In genomic region chr4:71132486-71132885, GRCh38 we compare ENCODE assay signal across 14 cellular contexts.
DNase-seq lines count a peak whose midpoint lies in the region; ATAC-seq and TF ChIP-seq lines count a peak whose summit lies in the region.
"Had no signal": no experiment of that assay in that cellular context is flagged by ENCODE, and none has a peak within 500 bp of the region (broad histone marks: within the 10 kb centered on the region; RNA-seq: fewer than 3 reads in every experiment).

No MANE protein-coding gene starts in this region.

- no peaks in the 10 kb centered on the region for H3K9me3 ChIP-seq in gastroesophageal sphincter

- TF ChIP-seq POLR2A in gastroesophageal sphincter (IDR thresholded peaks at IDR 0.05), result no peak

- no peak for TF ChIP-seq CTCF in fibroblast of mammary gland (conservative IDR thresholded peaks at IDR 0.05; ENCODE audit: control insufficient read depth, insufficient read depth, low read depth, low read length)
- TF ChIP-seq CTCF in gastroesophageal sphincter (IDR thresholded peaks at IDR 0.05), result no peak

- H3K4me3 ChIP-seq in fibroblast of mammary gland (ENCODE audit: control insufficient read depth, low read depth, low read length) (no peak overlapping the region), gastroesophageal sphincter (no peak overlapping the region)
- H3K4me3 ChIP-seq: BLaER1 treated with 17β-estradiol and CSF1 and Interleukin-3, amounts not matched to agents 10 nM and 100 nM had no signal

- no peaks in the 10 kb centered on the region for H3K27me3 ChIP-seq in gastroesophageal sphincter
- H3K27me3 ChIP-seq: BLaER1 treated with 17β-estradiol and CSF1 and Interleukin-3, amounts not matched to agents 10 nM and 100 nM had no signal

- no peaks in the 10 kb centered on the region for H3K36me3 ChIP-seq in gastroesophageal sphincter
- H3K36me3 ChIP-seq: BLaER1 treated with 17β-estradiol and CSF1 and Interleukin-3, amounts not matched to agents 10 nM and 100 nM had no signal

- DNase-seq in EH (ENCODE audit: low read depth) (peak; percentile 30), LHCN-M2 (ENCODE audit: low read depth) (peak; percentile 32), fibroblast of mammary gland (ENCODE audit: low read depth) (peak; percentile 46), stromal cell of bone marrow (ENCODE audit: low read depth) (peak; percentile 39), posterior cingulate gyrus (no peak)
- DNase-seq in stimulated activated CD4-positive, alpha-beta T cell treated with anti-CD3 and anti-CD28 coated beads, Interleukin-2, amount 100 ng/mL, for 24 hours, result no peak
- DNase-seq: CD8-positive, alpha-beta memory T cell; DND-41; GF-D8; NCI-H187 treated with DMSO at 0.1 percent for 48 hours; NK-92 treated with Interleukin-12 subunit alpha and Interleukin-12 subunit beta, amount 100 ng/mL, for 24 hours; SIG-M5 had no signal

- no peak for TF ChIP-seq EP300 in gastroesophageal sphincter (IDR thresholded peaks at IDR 0.05)

- no peak overlapping the region for H3K27ac ChIP-seq in gastroesophageal sphincter
- H3K27ac ChIP-seq: BLaER1 treated with 17β-estradiol and CSF1 and Interleukin-3, amounts not matched to agents 10 nM and 100 nM had no signal

- no peak for ATAC-seq in gastroesophageal sphincter

- intact Hi-C loops in posterior cingulate gyrus (cut with DNase I), result no loop called here

- no peaks in the 10 kb centered on the region for H3K4me1 ChIP-seq in gastroesophageal sphincter
- H3K4me1 ChIP-seq: BLaER1 treated with 17β-estradiol and CSF1 and Interleukin-3, amounts not matched to agents 10 nM and 100 nM had no signal

Comparison
In these comparisons a context has a peak if more than half of its experiments do, and no peak if none do; other contexts are left out.
1. DNase-seq: peak in EH (single experiment), LHCN-M2 (single experiment), fibroblast of mammary gland (single experiment) and stromal cell of bone marrow (single experiment); none in posterior cingulate gyrus (0 of 10) and stimulated activated CD4-positive, alpha-beta T cell treated with anti-CD3 and anti-CD28 coated beads, Interleukin-2, amount 100 ng/mL, for 24 hours (0 of 2).